2 cellular contexts compared by ENCODE assay signal in the genomic region with DNA sequence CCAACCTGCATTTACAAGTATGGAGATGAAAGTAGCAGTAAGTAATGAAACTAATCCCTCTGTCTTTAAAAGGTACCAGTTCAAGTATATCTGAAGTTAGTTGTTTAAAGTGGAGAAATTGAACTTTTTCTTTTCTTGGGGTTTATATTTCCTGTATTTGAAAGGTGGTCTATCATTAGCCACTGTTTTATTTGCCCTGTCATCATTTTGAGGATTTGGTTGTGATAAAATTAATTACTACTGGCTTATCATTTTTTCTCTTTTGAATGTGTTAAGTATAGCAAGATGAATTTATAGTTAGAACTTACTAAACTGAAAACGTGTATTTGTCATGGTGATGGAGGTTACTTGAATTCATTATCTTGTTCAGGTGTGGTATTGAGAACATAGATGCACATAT.
TF ChIP-seq lines count a peak whose summit lies in the region.

No MANE protein-coding gene starts in this region.

TF ChIP-seq in HepG2, 621 proteins besides CTCF, POLR2A, EP300 and RAD21:
- TF ChIP-seq MAFF (IDR thresholded peaks at IDR 0.05; ENCODE audit: low read depth, low read length), result peak; percentile 71
- TF ChIP-seq, protein P1, sequence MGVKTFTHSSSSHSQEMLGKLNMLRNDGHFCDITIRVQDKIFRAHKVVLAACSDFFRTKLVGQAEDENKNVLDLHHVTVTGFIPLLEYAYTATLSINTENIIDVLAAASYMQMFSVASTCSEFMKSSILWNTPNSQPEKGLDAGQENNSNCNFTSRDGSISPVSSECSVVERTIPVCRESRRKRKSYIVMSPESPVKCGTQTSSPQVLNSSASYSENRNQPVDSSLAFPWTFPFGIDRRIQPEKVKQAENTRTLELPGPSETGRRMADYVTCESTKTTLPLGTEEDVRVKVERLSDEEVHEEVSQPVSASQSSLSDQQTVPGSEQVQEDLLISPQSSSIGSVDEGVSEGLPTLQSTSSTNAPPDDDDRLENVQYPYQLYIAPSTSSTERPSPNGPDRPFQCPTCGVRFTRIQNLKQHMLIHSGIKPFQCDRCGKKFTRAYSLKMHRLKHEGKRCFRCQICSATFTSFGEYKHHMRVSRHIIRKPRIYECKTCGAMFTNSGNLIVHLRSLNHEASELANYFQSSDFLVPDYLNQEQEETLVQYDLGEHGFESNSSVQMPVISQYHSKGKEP (CRISPR knock-in tag; IDR thresholded peaks at IDR 0.05), result no peak
- peak; percentile 70 to 87 for TF ChIP-seq MAFK (conservative IDR thresholded peaks at IDR 0.05 in 1 of 2, IDR thresholded peaks at IDR 0.05 in 1 of 2; ENCODE audit: low read length in 2 of 2)

TF ChIP-seq in K562, 482 proteins besides CTCF, POLR2A, EP300 and RAD21:
- TF ChIP-seq KDM2B (CRISPR knock-in tag; IDR thresholded peaks at IDR 0.05) (no peak), ASH1L (IDR thresholded peaks at IDR 0.05; ENCODE audit: borderline replicate concordance, low read depth, partially characterized antibody) (no peak), ZFPM2 (CRISPR knock-in tag; IDR thresholded peaks at IDR 0.05) (no peak), MEF2A (IDR thresholded peaks at IDR 0.05; ENCODE audit: control insufficient read depth, low read depth, low read length) (no peak), CSDE1 (IDR thresholded peaks at IDR 0.05) (no peak), ZNF584 (CRISPR knock-in tag; IDR thresholded peaks at IDR 0.05; ENCODE audit: low read depth) (no peak), ZNF445 (CRISPR knock-in tag; IDR thresholded peaks at IDR 0.05; ENCODE audit: low read depth) (no peak), NCOR1 (IDR thresholded peaks at IDR 0.05) (no peak), KLF1 (tag; IDR thresholded peaks at IDR 0.05) (no peak), PTRF (tag; IDR thresholded peaks at IDR 0.05) (no peak), MAFK (IDR thresholded peaks at IDR 0.05; ENCODE audit: low read length) (peak; percentile 45; the same call in 1 of the 2 replicates), ZNF197 (CRISPR knock-in tag; IDR thresholded peaks at IDR 0.05; ENCODE audit: low read depth) (no peak), NFIX (CRISPR knock-in tag; IDR thresholded peaks at IDR 0.05; ENCODE audit: low read depth) (no peak), C11orf30 (IDR thresholded peaks at IDR 0.05; ENCODE audit: low read depth) (peak; percentile 61), MAFF (IDR thresholded peaks at IDR 0.05; ENCODE audit: low read length) (peak; percentile 38; the same call in 1 of the 2 replicates), PHB (CRISPR knock-in tag; IDR thresholded peaks at IDR 0.05) (no peak), ETV6 (IDR thresholded peaks at IDR 0.05; ENCODE audit: borderline replicate concordance in 1 of 2, low read depth in 2 of 2, low read length in 1 of 2) (no peak), ETV6 (CRISPR knock-in tag; IDR thresholded peaks at IDR 0.05; ENCODE audit: borderline replicate concordance) (no peak), MAFG (tag; conservative IDR thresholded peaks at IDR 0.05) (peak; percentile 59), ZNF316 (IDR thresholded peaks at IDR 0.05) (peak; percentile 86), HNRNPL (IDR thresholded peaks at IDR 0.05; ENCODE audit: low read depth, low read length) (no peak), DPF2 (IDR thresholded peaks at IDR 0.05) (no peak), KLF13 (tag; IDR thresholded peaks at IDR 0.05; ENCODE audit: borderline replicate concordance, low read depth) (no peak), FOXA3 (CRISPR knock-in tag; conservative IDR thresholded peaks at IDR 0.05 in 1 of 2, IDR thresholded peaks at IDR 0.05 in 1 of 2) (no peak)
- TF ChIP-seq, protein P2, sequence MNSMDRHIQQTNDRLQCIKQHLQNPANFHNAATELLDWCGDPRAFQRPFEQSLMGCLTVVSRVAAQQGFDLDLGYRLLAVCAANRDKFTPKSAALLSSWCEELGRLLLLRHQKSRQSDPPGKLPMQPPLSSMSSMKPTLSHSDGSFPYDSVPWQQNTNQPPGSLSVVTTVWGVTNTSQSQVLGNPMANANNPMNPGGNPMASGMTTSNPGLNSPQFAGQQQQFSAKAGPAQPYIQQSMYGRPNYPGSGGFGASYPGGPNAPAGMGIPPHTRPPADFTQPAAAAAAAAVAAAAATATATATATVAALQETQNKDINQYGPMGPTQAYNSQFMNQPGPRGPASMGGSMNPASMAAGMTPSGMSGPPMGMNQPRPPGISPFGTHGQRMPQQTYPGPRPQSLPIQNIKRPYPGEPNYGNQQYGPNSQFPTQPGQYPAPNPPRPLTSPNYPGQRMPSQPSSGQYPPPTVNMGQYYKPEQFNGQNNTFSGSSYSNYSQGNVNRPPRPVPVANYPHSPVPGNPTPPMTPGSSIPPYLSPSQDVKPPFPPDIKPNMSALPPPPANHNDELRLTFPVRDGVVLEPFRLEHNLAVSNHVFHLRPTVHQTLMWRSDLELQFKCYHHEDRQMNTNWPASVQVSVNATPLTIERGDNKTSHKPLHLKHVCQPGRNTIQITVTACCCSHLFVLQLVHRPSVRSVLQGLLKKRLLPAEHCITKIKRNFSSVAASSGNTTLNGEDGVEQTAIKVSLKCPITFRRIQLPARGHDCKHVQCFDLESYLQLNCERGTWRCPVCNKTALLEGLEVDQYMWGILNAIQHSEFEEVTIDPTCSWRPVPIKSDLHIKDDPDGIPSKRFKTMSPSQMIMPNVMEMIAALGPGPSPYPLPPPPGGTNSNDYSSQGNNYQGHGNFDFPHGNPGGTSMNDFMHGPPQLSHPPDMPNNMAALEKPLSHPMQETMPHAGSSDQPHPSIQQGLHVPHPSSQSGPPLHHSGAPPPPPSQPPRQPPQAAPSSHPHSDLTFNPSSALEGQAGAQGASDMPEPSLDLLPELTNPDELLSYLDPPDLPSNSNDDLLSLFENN (IDR thresholded peaks at IDR 0.05; ENCODE audit: low read depth in 2 of 2, low read length in 2 of 2), result no peak
- TF ChIP-seq, protein P3, sequence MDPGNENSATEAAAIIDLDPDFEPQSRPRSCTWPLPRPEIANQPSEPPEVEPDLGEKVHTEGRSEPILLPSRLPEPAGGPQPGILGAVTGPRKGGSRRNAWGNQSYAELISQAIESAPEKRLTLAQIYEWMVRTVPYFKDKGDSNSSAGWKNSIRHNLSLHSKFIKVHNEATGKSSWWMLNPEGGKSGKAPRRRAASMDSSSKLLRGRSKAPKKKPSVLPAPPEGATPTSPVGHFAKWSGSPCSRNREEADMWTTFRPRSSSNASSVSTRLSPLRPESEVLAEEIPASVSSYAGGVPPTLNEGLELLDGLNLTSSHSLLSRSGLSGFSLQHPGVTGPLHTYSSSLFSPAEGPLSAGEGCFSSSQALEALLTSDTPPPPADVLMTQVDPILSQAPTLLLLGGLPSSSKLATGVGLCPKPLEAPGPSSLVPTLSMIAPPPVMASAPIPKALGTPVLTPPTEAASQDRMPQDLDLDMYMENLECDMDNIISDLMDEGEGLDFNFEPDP (CRISPR knock-in tag; IDR thresholded peaks at IDR 0.05), result no peak
- TF ChIP-seq, protein P4, sequence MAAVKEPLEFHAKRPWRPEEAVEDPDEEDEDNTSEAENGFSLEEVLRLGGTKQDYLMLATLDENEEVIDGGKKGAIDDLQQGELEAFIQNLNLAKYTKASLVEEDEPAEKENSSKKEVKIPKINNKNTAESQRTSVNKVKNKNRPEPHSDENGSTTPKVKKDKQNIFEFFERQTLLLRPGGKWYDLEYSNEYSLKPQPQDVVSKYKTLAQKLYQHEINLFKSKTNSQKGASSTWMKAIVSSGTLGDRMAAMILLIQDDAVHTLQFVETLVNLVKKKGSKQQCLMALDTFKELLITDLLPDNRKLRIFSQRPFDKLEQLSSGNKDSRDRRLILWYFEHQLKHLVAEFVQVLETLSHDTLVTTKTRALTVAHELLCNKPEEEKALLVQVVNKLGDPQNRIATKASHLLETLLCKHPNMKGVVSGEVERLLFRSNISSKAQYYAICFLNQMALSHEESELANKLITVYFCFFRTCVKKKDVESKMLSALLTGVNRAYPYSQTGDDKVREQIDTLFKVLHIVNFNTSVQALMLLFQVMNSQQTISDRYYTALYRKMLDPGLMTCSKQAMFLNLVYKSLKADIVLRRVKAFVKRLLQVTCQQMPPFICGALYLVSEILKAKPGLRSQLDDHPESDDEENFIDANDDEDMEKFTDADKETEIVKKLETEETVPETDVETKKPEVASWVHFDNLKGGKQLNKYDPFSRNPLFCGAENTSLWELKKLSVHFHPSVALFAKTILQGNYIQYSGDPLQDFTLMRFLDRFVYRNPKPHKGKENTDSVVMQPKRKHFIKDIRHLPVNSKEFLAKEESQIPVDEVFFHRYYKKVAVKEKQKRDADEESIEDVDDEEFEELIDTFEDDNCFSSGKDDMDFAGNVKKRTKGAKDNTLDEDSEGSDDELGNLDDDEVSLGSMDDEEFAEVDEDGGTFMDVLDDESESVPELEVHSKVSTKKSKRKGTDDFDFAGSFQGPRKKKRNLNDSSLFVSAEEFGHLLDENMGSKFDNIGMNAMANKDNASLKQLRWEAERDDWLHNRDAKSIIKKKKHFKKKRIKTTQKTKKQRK (IDR thresholded peaks at IDR 0.05; ENCODE audit: borderline replicate concordance, low read depth, low read length), result no peak
